1 cellular context compared by ENCODE assay signal in the genomic region with DNA sequence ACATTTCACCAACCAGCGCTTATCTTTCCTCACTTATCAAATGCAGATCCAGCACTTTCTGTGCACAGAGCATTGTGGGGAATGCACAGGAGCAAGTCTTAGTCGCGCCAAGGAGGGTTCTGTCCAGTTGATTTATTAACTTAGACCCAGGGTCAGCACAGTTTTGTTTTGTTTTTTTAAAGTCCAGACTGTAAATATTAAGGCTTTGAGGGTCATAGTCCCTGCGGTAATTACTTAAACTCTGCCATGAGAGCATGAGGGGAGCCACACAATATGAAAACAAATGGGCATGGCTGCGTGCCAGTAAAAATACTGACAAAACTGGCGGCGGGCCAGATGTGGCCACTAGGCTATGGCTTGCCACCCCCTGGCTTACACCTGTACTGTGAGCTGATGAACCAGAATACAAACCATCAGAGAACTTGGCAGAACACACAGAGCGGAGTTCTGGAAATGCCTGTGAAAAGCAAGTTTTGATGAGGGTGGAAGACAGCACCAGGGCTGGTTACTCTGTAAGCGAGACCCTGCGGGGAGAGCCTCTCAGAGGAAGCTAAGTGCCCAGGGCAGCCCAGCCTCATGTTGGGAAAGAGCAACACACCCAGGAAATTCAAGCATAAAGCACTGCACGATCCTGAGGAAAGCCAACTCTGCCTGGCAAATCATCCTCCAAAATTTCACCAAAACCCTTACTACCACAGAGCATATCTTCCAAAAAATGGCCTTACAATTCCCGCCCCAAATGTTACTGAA.
TF ChIP-seq lines count a peak whose summit lies in the region.

No MANE protein-coding gene starts in this region.

TF ChIP-seq in HepG2, 621 proteins besides CTCF, POLR2A, EP300 and RAD21 (continued from another document and continues in another):
- TF ChIP-seq ZNF326 (CRISPR knock-in tag; IDR thresholded peaks at IDR 0.05; ENCODE audit: borderline replicate concordance) (no peak), MED1 (CRISPR knock-in tag; IDR thresholded peaks at IDR 0.05) (peak; percentile 95), ZNF615 (CRISPR knock-in tag; IDR thresholded peaks at IDR 0.05; ENCODE audit: borderline replicate concordance) (no peak), ZNF331 (CRISPR knock-in tag; IDR thresholded peaks at IDR 0.05) (peak; percentile 33; the same call in 1 of the 2 replicates), ZNF83 (CRISPR knock-in tag; IDR thresholded peaks at IDR 0.05; ENCODE audit: borderline replicate concordance) (no peak), MED8 (CRISPR knock-in tag; IDR thresholded peaks at IDR 0.05; ENCODE audit: insufficient replicate concordance) (no peak), ARNTL (CRISPR knock-in tag; IDR thresholded peaks at IDR 0.05) (peak; percentile 75), ZNF746 (CRISPR knock-in tag; IDR thresholded peaks at IDR 0.05) (no peak), NR2F6 (IDR thresholded peaks at IDR 0.05) (peak; percentile 60), NR2F6 (CRISPR knock-in tag; IDR thresholded peaks at IDR 0.05) (peak; percentile 79), XRCC5 (optimal IDR thresholded peaks at IDR 0.05; ENCODE audit: low read length) (peak; percentile 40), HDAC2 (CRISPR knock-in tag; IDR thresholded peaks at IDR 0.05) (peak; percentile 75), IRF2 (CRISPR knock-in tag; IDR thresholded peaks at IDR 0.05) (peak; percentile 43; the same call in 1 of the 2 replicates), HOXA3 (CRISPR knock-in tag; IDR thresholded peaks at IDR 0.05) (peak; percentile 56), DMAP1 (CRISPR knock-in tag; IDR thresholded peaks at IDR 0.05) (no peak), DNMT3B (CRISPR knock-in tag; conservative IDR thresholded peaks at IDR 0.05) (0 out of 2 replicates have a peak, but pooled peaks have one; percentile 25), ZNF782 (CRISPR knock-in tag; IDR thresholded peaks at IDR 0.05; ENCODE audit: borderline replicate concordance) (no peak), ZNF614 (CRISPR knock-in tag; IDR thresholded peaks at IDR 0.05; ENCODE audit: borderline replicate concordance) (0 out of 2 replicates have a peak, but pooled peaks have one; percentile 37), CREM (IDR thresholded peaks at IDR 0.05) (peak; percentile 58; the same call in 1 of the 2 replicates), CREM (CRISPR knock-in tag; IDR thresholded peaks at IDR 0.05) (no peak), DPF2 (CRISPR knock-in tag; IDR thresholded peaks at IDR 0.05; ENCODE audit: borderline replicate concordance, low read depth) (peak; percentile 66; the same call in 1 of the 2 replicates), ZNF282 (IDR thresholded peaks at IDR 0.05; ENCODE audit: partially characterized antibody) (no peak)
- TF ChIP-seq, protein P1, sequence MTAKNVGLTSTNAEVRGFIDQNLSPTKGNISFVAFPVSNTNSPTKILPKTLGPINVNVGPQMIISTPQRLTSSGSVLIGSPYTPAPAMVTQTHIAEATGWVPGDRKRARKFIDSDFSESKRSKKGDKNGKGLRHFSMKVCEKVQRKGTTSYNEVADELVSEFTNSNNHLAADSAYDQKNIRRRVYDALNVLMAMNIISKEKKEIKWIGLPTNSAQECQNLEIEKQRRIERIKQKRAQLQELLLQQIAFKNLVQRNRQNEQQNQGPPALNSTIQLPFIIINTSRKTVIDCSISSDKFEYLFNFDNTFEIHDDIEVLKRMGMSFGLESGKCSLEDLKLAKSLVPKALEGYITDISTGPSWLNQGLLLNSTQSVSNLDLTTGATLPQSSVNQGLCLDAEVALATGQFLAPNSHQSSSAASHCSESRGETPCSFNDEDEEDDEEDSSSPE (CRISPR knock-in tag; IDR thresholded peaks at IDR 0.05): peak; percentile 56
- TF ChIP-seq, protein P2, sequence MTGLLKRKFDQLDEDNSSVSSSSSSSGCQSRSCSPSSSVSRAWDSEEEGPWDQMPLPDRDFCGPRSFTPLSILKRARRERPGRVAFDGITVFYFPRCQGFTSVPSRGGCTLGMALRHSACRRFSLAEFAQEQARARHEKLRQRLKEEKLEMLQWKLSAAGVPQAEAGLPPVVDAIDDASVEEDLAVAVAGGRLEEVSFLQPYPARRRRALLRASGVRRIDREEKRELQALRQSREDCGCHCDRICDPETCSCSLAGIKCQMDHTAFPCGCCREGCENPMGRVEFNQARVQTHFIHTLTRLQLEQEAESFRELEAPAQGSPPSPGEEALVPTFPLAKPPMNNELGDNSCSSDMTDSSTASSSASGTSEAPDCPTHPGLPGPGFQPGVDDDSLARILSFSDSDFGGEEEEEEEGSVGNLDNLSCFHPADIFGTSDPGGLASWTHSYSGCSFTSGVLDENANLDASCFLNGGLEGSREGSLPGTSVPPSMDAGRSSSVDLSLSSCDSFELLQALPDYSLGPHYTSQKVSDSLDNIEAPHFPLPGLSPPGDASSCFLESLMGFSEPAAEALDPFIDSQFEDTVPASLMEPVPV (CRISPR knock-in tag; IDR thresholded peaks at IDR 0.05): no peak
- TF ChIP-seq, protein P3, sequence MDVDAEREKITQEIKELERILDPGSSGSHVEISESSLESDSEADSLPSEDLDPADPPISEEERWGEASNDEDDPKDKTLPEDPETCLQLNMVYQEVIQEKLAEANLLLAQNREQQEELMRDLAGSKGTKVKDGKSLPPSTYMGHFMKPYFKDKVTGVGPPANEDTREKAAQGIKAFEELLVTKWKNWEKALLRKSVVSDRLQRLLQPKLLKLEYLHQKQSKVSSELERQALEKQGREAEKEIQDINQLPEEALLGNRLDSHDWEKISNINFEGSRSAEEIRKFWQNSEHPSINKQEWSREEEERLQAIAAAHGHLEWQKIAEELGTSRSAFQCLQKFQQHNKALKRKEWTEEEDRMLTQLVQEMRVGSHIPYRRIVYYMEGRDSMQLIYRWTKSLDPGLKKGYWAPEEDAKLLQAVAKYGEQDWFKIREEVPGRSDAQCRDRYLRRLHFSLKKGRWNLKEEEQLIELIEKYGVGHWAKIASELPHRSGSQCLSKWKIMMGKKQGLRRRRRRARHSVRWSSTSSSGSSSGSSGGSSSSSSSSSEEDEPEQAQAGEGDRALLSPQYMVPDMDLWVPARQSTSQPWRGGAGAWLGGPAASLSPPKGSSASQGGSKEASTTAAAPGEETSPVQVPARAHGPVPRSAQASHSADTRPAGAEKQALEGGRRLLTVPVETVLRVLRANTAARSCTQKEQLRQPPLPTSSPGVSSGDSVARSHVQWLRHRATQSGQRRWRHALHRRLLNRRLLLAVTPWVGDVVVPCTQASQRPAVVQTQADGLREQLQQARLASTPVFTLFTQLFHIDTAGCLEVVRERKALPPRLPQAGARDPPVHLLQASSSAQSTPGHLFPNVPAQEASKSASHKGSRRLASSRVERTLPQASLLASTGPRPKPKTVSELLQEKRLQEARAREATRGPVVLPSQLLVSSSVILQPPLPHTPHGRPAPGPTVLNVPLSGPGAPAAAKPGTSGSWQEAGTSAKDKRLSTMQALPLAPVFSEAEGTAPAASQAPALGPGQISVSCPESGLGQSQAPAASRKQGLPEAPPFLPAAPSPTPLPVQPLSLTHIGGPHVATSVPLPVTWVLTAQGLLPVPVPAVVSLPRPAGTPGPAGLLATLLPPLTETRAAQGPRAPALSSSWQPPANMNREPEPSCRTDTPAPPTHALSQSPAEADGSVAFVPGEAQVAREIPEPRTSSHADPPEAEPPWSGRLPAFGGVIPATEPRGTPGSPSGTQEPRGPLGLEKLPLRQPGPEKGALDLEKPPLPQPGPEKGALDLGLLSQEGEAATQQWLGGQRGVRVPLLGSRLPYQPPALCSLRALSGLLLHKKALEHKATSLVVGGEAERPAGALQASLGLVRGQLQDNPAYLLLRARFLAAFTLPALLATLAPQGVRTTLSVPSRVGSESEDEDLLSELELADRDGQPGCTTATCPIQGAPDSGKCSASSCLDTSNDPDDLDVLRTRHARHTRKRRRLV (CRISPR knock-in tag; IDR thresholded peaks at IDR 0.05): peak; percentile 54; the same call in 1 of the 2 replicates
- TF ChIP-seq, protein P4, sequence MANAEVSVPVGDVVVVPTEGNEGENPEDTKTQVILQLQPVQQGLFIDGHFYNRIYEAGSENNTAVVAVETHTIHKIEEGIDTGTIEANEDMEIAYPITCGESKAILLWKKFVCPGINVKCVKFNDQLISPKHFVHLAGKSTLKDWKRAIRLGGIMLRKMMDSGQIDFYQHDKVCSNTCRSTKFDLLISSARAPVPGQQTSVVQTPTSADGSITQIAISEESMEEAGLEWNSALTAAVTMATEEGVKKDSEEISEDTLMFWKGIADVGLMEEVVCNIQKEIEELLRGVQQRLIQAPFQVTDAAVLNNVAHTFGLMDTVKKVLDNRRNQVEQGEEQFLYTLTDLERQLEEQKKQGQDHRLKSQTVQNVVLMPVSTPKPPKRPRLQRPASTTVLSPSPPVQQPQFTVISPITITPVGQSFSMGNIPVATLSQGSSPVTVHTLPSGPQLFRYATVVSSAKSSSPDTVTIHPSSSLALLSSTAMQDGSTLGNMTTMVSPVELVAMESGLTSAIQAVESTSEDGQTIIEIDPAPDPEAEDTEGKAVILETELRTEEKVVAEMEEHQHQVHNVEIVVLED (CRISPR knock-in tag; IDR thresholded peaks at IDR 0.05; ENCODE audit: borderline replicate concordance): peak; percentile 26; the same call in 1 of the 2 replicates
- TF ChIP-seq, protein P5, sequence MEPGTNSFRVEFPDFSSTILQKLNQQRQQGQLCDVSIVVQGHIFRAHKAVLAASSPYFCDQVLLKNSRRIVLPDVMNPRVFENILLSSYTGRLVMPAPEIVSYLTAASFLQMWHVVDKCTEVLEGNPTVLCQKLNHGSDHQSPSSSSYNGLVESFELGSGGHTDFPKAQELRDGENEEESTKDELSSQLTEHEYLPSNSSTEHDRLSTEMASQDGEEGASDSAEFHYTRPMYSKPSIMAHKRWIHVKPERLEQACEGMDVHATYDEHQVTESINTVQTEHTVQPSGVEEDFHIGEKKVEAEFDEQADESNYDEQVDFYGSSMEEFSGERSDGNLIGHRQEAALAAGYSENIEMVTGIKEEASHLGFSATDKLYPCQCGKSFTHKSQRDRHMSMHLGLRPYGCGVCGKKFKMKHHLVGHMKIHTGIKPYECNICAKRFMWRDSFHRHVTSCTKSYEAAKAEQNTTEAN (CRISPR knock-in tag; conservative IDR thresholded peaks at IDR 0.05): 0 out of 2 replicates have a peak, but pooled peaks have one; percentile 66
- TF ChIP-seq, protein P6, sequence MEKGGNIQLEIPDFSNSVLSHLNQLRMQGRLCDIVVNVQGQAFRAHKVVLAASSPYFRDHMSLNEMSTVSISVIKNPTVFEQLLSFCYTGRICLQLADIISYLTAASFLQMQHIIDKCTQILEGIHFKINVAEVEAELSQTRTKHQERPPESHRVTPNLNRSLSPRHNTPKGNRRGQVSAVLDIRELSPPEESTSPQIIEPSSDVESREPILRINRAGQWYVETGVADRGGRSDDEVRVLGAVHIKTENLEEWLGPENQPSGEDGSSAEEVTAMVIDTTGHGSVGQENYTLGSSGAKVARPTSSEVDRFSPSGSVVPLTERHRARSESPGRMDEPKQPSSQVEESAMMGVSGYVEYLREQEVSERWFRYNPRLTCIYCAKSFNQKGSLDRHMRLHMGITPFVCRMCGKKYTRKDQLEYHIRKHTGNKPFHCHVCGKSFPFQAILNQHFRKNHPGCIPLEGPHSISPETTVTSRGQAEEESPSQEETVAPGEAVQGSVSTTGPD (CRISPR knock-in tag; IDR thresholded peaks at IDR 0.05): peak; percentile 72; the same call in 1 of the 2 replicates
- TF ChIP-seq, protein P7, sequence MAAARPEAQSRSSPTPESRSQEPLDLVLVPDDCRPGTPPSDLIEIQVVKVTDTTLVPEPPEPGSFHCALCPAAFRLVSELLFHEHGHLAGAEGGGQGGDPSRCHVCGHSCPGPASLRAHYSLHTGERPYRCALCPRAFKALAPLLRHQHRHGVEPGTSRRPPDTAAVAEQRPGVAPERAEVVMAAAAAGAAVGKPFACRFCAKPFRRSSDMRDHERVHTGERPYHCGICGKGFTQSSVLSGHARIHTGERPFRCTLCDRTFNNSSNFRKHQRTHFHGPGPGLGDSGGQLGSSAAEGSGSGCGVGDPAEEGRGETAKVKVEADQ (CRISPR knock-in tag; IDR thresholded peaks at IDR 0.05; ENCODE audit: borderline replicate concordance): no peak
- TF ChIP-seq, protein P8, sequence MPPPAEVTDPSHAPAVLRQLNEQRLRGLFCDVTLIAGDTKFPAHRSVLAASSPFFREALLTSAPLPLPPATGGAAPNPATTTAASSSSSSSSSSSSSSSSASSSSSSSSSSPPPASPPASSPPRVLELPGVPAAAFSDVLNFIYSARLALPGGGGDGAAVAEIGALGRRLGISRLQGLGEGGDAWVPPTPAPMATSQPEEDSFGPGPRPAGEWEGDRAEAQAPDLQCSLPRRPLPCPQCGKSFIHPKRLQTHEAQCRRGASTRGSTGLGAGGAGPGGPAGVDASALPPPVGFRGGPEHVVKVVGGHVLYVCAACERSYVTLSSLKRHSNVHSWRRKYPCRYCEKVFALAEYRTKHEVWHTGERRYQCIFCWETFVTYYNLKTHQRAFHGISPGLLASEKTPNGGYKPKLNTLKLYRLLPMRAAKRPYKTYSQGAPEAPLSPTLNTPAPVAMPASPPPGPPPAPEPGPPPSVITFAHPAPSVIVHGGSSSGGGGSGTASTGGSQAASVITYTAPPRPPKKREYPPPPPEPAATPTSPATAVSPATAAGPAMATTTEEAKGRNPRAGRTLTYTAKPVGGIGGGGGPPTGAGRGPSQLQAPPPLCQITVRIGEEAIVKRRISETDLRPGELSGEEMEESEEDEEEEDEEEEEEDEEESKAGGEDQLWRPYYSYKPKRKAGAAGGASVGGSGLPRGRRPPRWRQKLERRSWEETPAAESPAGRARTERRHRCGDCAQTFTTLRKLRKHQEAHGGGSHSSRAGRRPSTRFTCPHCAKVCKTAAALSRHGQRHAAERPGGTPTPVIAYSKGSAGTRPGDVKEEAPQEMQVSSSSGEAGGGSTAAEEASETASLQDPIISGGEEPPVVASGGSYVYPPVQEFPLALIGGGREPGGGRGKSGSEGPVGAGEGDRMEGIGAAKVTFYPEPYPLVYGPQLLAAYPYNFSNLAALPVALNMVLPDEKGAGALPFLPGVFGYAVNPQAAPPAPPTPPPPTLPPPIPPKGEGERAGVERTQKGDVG (CRISPR knock-in tag; IDR thresholded peaks at IDR 0.05; ENCODE audit: borderline replicate concordance): no peak
- TF ChIP-seq, protein P9, sequence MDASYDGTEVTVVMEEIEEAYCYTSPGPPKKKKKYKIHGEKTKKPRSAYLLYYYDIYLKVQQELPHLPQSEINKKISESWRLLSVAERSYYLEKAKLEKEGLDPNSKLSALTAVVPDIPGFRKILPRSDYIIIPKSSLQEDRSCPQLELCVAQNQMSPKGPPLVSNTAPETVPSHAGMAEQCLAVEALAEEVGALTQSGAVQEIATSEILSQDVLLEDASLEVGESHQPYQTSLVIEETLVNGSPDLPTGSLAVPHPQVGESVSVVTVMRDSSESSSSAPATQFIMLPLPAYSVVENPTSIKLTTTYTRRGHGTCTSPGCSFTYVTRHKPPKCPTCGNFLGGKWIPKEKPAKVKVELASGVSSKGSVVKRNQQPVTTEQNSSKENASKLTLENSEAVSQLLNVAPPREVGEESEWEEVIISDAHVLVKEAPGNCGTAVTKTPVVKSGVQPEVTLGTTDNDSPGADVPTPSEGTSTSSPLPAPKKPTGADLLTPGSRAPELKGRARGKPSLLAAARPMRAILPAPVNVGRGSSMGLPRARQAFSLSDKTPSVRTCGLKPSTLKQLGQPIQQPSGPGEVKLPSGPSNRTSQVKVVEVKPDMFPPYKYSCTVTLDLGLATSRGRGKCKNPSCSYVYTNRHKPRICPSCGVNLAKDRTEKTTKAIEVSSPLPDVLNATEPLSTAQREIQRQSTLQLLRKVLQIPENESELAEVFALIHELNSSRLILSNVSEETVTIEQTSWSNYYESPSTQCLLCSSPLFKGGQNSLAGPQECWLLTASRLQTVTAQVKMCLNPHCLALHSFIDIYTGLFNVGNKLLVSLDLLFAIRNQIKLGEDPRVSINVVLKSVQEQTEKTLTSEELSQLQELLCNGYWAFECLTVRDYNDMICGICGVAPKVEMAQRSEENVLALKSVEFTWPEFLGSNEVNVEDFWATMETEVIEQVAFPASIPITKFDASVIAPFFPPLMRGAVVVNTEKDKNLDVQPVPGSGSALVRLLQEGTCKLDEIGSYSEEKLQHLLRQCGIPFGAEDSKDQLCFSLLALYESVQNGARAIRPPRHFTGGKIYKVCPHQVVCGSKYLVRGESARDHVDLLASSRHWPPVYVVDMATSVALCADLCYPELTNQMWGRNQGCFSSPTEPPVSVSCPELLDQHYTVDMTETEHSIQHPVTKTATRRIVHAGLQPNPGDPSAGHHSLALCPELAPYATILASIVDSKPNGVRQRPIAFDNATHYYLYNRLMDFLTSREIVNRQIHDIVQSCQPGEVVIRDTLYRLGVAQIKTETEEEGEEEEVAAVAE (CRISPR knock-in tag; IDR thresholded peaks at IDR 0.05; ENCODE audit: borderline replicate concordance): no peak
